Comparison of ENCODE assay signal across 1 cellular context in genomic region chr2:158740127-158740526, GRCh38.
TF ChIP-seq lines count a peak whose summit lies in the region.

No MANE protein-coding gene starts in this region.

TF ChIP-seq in WTC11, 78 proteins besides CTCF, POLR2A, EP300 and RAD21 (continued from another document):
- TF ChIP-seq ATF3 (CRISPR knock-in tag; conservative IDR thresholded peaks at IDR 0.05), result no peak
- no peak for TF ChIP-seq NFATC4 (CRISPR knock-in tag; IDR thresholded peaks at IDR 0.05)
- no peak for TF ChIP-seq TCF7 (CRISPR knock-in tag; IDR thresholded peaks at IDR 0.05; ENCODE audit: low read depth)
- TF ChIP-seq ELF4 (CRISPR knock-in tag; IDR thresholded peaks at IDR 0.05; ENCODE audit: low read depth), result no peak
- no peak for TF ChIP-seq ZNF416 (CRISPR knock-in tag; IDR thresholded peaks at IDR 0.05)
- TF ChIP-seq ZNF219 (CRISPR knock-in tag; IDR thresholded peaks at IDR 0.05; ENCODE audit: borderline replicate concordance), result no peak
